In the genomic region with DNA sequence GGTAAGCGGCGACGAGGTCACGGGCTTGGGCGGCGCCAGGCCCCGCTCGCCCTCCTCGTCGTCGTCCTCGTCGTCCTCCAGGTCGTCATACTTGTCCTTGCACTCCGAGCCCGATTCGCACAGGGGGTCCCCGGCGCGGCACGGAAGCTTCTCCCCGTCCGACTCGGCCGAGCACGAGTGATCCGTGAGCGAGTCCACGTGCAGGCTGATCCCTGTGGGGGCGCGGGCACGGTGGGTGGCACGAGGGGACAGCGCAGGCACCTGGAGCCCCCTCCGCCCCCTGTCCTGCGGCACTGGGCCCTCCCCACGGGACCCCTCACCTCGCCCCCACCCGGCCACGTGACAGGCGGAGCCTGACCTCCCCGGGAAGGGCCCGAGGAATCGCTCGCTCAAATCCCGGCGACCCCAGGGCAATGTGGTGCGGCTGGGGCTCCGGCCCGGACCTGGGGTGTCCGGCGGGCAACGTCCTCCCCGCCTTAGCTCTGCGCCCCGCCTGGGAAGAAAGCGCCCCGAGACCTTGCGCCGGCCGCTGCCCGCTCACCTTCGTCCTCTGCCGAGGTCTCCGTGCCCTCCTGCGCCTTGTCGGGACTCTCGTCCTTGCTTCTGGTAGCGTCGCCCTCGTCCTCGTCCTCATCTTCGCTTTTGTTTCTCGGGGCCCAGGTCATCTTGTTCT, we compare ENCODE assay signal across 14 cellular contexts. TPM values are rescaled to one million over a fixed set of nuclear protein-coding genes. Genes with fewer than 3 reads are reported as not detected.
DNase-seq lines count a peak whose midpoint lies in the region; ATAC-seq and TF ChIP-seq lines count a peak whose summit lies in the region.
"Had no signal": no experiment of that assay in that cellular context is flagged by ENCODE, and none has a peak within 500 bp of the region (broad histone marks: within the 10 kb centered on the region; RNA-seq: fewer than 3 reads in every experiment).

No MANE protein-coding gene starts in this region.

- H3K79me1 ChIP-seq in mesenchymal stem cell (replicated peaks; ENCODE audit: low read length, poor library complexity, severe bottlenecking): no peaks in the 10 kb centered on the region

- H2BK12ac ChIP-seq in mesenchymal stem cell (ENCODE audit: low read length in 2 of 2): no peak overlapping the region

- H3K18ac ChIP-seq in mesenchymal stem cell (ENCODE audit: low read depth in 1 of 2, low read length in 2 of 2): no peak overlapping the region

- H2AK5ac ChIP-seq in mesenchymal stem cell (ENCODE audit: low read length, severe bottlenecking): no peak overlapping the region

- H4K91ac ChIP-seq in mesenchymal stem cell (ENCODE audit: low read length): no peak overlapping the region

- peaks cover 61% of the 10 kb centered on the region for H3K27me3 Mint-ChIP-seq in stimulated activated naive CD8-positive, alpha-beta T cell treated with anti-CD3 and anti-CD28 coated beads, Interleukin-15, Interleukin-2, amounts not matched to agents 100 ng/mL and 50 ng/mL, for 24 hours

- no peaks in the 10 kb centered on the region for H3K9me3 ChIP-seq in endocrine pancreas (ENCODE audit: control insufficient read depth, low read length)
- H3K9me3 ChIP-seq in mesenchymal stem cell (ENCODE audit: control insufficient read depth, low read length): no peaks in the 10 kb centered on the region
- no peaks in the 10 kb centered on the region for H3K9me3 ChIP-seq in heart right ventricle
- H3K9me3 ChIP-seq: pancreas, SK-N-SH had no signal

- no peak overlapping the region for H3K4me2 ChIP-seq in mesenchymal stem cell (ENCODE audit: low read length, poor library complexity, severe bottlenecking)
- H3K4me2 ChIP-seq: SK-N-SH had no signal

- H3K4me3 Mint-ChIP-seq in stimulated activated naive CD8-positive, alpha-beta T cell treated with anti-CD3 and anti-CD28 coated beads, Interleukin-15, Interleukin-2, amounts not matched to agents 100 ng/mL and 50 ng/mL, for 24 hours: no peak overlapping the region

- no peak overlapping the region for H3K14ac ChIP-seq in mesenchymal stem cell (ENCODE audit: low read length in 2 of 2)

- peaks cover 4% of the 10 kb centered on the region for H3K36me3 ChIP-seq in endocrine pancreas (ENCODE audit: control insufficient read depth, insufficient read depth, low read length)
- peaks cover 0 to 21% of the 10 kb centered on the region in 2 experiments for H3K36me3 ChIP-seq in mesenchymal stem cell (ENCODE audit: control insufficient read depth in 1 of 2, insufficient read depth in 2 of 2, low read depth in 1 of 2, low read length in 2 of 2)
- no peaks in the 10 kb centered on the region for H3K36me3 ChIP-seq in heart right ventricle
- H3K36me3 ChIP-seq: pancreas had no signal

- no peak overlapping the region for H3K4ac ChIP-seq in mesenchymal stem cell (ENCODE audit: low read depth in 1 of 2, low read length in 2 of 2)

- H3K9me3 Mint-ChIP-seq in stimulated activated naive CD8-positive, alpha-beta T cell treated with anti-CD3 and anti-CD28 coated beads, Interleukin-15, Interleukin-2, amounts not matched to agents 100 ng/mL and 50 ng/mL, for 24 hours: no peaks in the 10 kb centered on the region

- H3K4me1 ChIP-seq in endocrine pancreas (ENCODE audit: control insufficient read depth, insufficient read depth, low read length): peaks cover 9% of the 10 kb centered on the region
- peaks cover 15% of the 10 kb centered on the region for H3K4me1 ChIP-seq in mesenchymal stem cell (ENCODE audit: control insufficient read depth, insufficient read depth, low read depth, low read length)
- H3K4me1 ChIP-seq in heart right ventricle: peaks cover 0 to 24% (median 6%) of the 10 kb centered on the region in 9 donors
- H3K4me1 ChIP-seq: pancreas had no signal

- H3K36me3 Mint-ChIP-seq in stimulated activated naive CD8-positive, alpha-beta T cell treated with anti-CD3 and anti-CD28 coated beads, Interleukin-15, Interleukin-2, amounts not matched to agents 100 ng/mL and 50 ng/mL, for 24 hours (ENCODE audit: low read depth): peaks cover 3% of the 10 kb centered on the region

- ATAC-seq in stimulated activated naive CD8-positive, alpha-beta T cell treated with anti-CD3 and anti-CD28 coated beads, Interleukin-15, Interleukin-2, amounts not matched to agents 100 U/mL and 50 U/mL, for 24 hours: no peak
- no peak for ATAC-seq in heart right ventricle
- ATAC-seq: K562, left lobe of liver, pancreas had no signal

- H2BK120ac ChIP-seq in mesenchymal stem cell (ENCODE audit: low read depth, low read length): no peak overlapping the region

- H2AFZ ChIP-seq in mesenchymal stem cell (ENCODE audit: low read depth, low read length): no peak overlapping the region

- H3K4me1 Mint-ChIP-seq in stimulated activated naive CD8-positive, alpha-beta T cell treated with anti-CD3 and anti-CD28 coated beads, Interleukin-15, Interleukin-2, amounts not matched to agents 100 ng/mL and 50 ng/mL, for 24 hours (ENCODE audit: low read depth): peaks cover 4% of the 10 kb centered on the region

- no peak overlapping the region for H2BK15ac ChIP-seq in mesenchymal stem cell (ENCODE audit: low read depth, poor library complexity, severe bottlenecking)

- H3K4me3 ChIP-seq in endocrine pancreas (ENCODE audit: control insufficient read depth, insufficient read depth, low read length) (no peak overlapping the region), mesenchymal stem cell (ENCODE audit: insufficient read depth in 1 of 2, low read depth in 1 of 2, low read length in 2 of 2) (peak overlapping the region in 1 of 2 experiments; percentile 83), heart right ventricle (no peak overlapping the region)
- H3K4me3 ChIP-seq: K562, pancreas had no signal

- DNase-seq in stimulated activated naive CD8-positive, alpha-beta T cell treated with anti-CD3 and anti-CD28 coated beads, Interleukin-15, Interleukin-2, amounts not matched to agents 100 U/mL and 50 U/mL, for 24 hours: no peak
- DNase-seq in mesenchymal stem cell (no peak), iPS-NIHi11 (ENCODE audit: low spot score) (no peak), heart right ventricle (no peak), GM10266 (ENCODE audit: extremely low spot score) (no peak), HCEC 1CT (no peak)
- DNase-seq: activated effector memory CD4-positive, alpha-beta T cell treated with Interleukin-2 at 50 U/mL for 16 hours; NCI-H187 treated with DMSO at 0.1 percent for 48 hours; SK-N-SH had no signal

- H4K8ac ChIP-seq in mesenchymal stem cell (ENCODE audit: low read length): no peak overlapping the region

- TF ChIP-seq CTCF in heart right ventricle (IDR thresholded peaks at IDR 0.05) (no peak), GM10266 (IDR thresholded peaks at IDR 0.05; ENCODE audit: control insufficient read depth, insufficient read depth, low read depth, missing control alignments) (no peak)

- H3K27ac ChIP-seq in mesenchymal stem cell (ENCODE audit: low read length, poor library complexity, severe bottlenecking): no peak overlapping the region
- H3K27ac ChIP-seq in heart right ventricle: no peak overlapping the region
- H3K27ac ChIP-seq: pancreas had no signal

- WGBS in mesenchymal stem cell: 94% methylated on average over 74 of the region's 74 CpGs
- 28 to 35% methylated on average over 55 to 74 of the region's 74 CpGs for WGBS in heart right ventricle, 2 donors

- H3K27me3 ChIP-seq in endocrine pancreas (ENCODE audit: control insufficient read depth, insufficient read depth, low read length) (peaks cover 2% of the 10 kb centered on the region), mesenchymal stem cell (ENCODE audit: control insufficient read depth in 1 of 2, insufficient read depth in 1 of 2, low read length in 2 of 2) (peaks cover 0 to 34% of the 10 kb centered on the region in 2 experiments), heart right ventricle (peaks cover 37 to 98% (median 94%) of the 10 kb centered on the region in 7 donors)

- intact Hi-C loops in heart right ventricle (cut with DNase I): no loop called here

- no peak overlapping the region for H2BK5ac ChIP-seq in mesenchymal stem cell (ENCODE audit: low read depth, low read length, poor library complexity, severe bottlenecking)

- H3K27ac Mint-ChIP-seq in stimulated activated naive CD8-positive, alpha-beta T cell treated with anti-CD3 and anti-CD28 coated beads, Interleukin-15, Interleukin-2, amounts not matched to agents 100 ng/mL and 50 ng/mL, for 24 hours: peak overlapping the region; percentile 68

- H3K23ac ChIP-seq in mesenchymal stem cell (ENCODE audit: low read length in 2 of 2): no peak overlapping the region

- H3K9ac ChIP-seq in endocrine pancreas (ENCODE audit: control insufficient read depth, insufficient read depth, low read length) (peak overlapping the region; percentile 51), mesenchymal stem cell (ENCODE audit: low read length) (peak overlapping the region; percentile 89)
- H3K9ac ChIP-seq: SK-N-SH had no signal

RNA-seq across cellular contexts. Expression of gene IRX2, which starts 2.5 kb away (rescaled TPM):
- 0.01 TPM for polyA plus RNA-seq in mesenchymal stem cell (2013, experiment 1 of 2)
- polyA plus RNA-seq in mesenchymal stem cell (2013, experiment 2 of 2): not detected
- 1 to 10 TPM in 5 of 10 donors, under 1 TPM in 5; 0.09 to 6.4 (median 1.1) TPM for total RNA-seq in heart right ventricle
- 1 to 10 TPM; 1.4 to 2.5 TPM for polyA plus RNA-seq in heart right ventricle
- total RNA-seq: left lobe of liver had no signal
- polyA plus RNA-seq: K562, SK-N-SH had no signal
